In the genomic region with DNA sequence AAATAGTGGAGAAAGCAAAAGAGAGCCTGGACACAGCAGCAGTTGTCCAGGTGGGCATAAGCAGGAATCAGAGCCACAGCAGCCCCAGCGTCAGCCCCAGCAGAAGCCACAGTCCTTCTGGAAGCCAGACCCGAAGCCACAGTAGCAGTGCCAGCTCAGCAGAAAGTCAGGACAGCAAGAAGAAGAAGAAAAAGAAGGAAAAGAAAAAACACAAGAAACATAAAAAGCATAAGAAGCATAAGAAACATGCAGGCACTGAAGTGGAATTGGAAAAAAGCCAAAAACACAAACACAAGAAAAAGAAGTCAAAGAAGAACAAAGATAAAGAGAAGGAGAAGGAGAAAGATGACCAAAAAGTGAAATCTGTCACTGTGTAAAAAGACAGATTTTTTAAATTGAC, we compare ENCODE assay signal across 21 cellular contexts.
"Had no signal": no experiment of that assay in that cellular context is flagged by ENCODE, and none has a peak within 500 bp of the region (broad histone marks: within the 10 kb centered on the region; RNA-seq: fewer than 3 reads in every experiment).

No MANE protein-coding gene starts in this region.

- H3K27me3 ChIP-seq: body of pancreas, colonic mucosa, right atrium auricular region, testis, upper lobe of left lung had no signal

- H3K4me3 Mint-ChIP-seq: neural crest cell, T-cell had no signal

- H3K4me3 ChIP-seq: body of pancreas, colonic mucosa, lower lobe of right lung, prostate gland, right atrium auricular region, testis, upper lobe of left lung had no signal

- H3K4me1 ChIP-seq: body of pancreas, colonic mucosa, lower lobe of right lung, prostate gland, right atrium auricular region, testis, upper lobe of left lung had no signal

- H3K4me1 Mint-ChIP-seq: neural crest cell had no signal

- ATAC-seq: body of pancreas; lower lobe of right lung; stimulated activated naive CD8-positive, alpha-beta T cell treated with anti-CD3 and anti-CD28 coated beads, Interleukin-15, Interleukin-2, amounts not matched to agents 100 U/mL and 50 U/mL, for 24 hours; T-cell had no signal

- H3K9me3 ChIP-seq: body of pancreas, colonic mucosa, prostate gland, right atrium auricular region, testis had no signal

- H3K27ac ChIP-seq: body of pancreas, colonic mucosa, lower lobe of right lung, prostate gland, right atrium auricular region, testis, upper lobe of left lung had no signal

- H3K27me3 Mint-ChIP-seq: T-cell had no signal

- H3K27ac Mint-ChIP-seq: activated T-helper 2 cell treated with anti-CD3 and anti-CD28 coated beads, Interferon-gamma antibody, Interleukin-2, Interleukin-4, amounts not matched to agents 10 μg/mL and 5 μg/mL and 100 μg/mL, durations not matched to agents 14 hours and 24 hours and 36 hours; T-cell had no signal

- DNase-seq: activated CD4-positive, alpha-beta T cell treated with anti-CD3 and anti-CD28 coated beads for 48 hours; activated CD4-positive, CD25-positive, alpha-beta regulatory T cell; activated naive CD4-positive, alpha-beta T cell treated with Interleukin-2 at 50 U/mL for 16 hours; activated T-cell treated with anti-CD3 and anti-CD28 coated beads for 4 hours; body of pancreas; caudate nucleus; colonic mucosa; hypothalamus; lower lobe of right lung; stimulated activated CD4-positive, alpha-beta T cell treated with anti-CD3 and anti-CD28 coated beads, Interleukin-2, amount 100 ng/mL, for 24 hours; stimulated activated naive CD8-positive, alpha-beta T cell treated with anti-CD3 and anti-CD28 coated beads, Interleukin-15, Interleukin-2, amounts not matched to agents 100 U/mL and 50 U/mL, for 24 hours; T-cell; T1000; testis; upper lobe of left lung had no signal

- FAIRE-seq: frontal cortex, keratinocyte had no signal
